1 cellular context compared by ENCODE assay signal in the genomic region with DNA sequence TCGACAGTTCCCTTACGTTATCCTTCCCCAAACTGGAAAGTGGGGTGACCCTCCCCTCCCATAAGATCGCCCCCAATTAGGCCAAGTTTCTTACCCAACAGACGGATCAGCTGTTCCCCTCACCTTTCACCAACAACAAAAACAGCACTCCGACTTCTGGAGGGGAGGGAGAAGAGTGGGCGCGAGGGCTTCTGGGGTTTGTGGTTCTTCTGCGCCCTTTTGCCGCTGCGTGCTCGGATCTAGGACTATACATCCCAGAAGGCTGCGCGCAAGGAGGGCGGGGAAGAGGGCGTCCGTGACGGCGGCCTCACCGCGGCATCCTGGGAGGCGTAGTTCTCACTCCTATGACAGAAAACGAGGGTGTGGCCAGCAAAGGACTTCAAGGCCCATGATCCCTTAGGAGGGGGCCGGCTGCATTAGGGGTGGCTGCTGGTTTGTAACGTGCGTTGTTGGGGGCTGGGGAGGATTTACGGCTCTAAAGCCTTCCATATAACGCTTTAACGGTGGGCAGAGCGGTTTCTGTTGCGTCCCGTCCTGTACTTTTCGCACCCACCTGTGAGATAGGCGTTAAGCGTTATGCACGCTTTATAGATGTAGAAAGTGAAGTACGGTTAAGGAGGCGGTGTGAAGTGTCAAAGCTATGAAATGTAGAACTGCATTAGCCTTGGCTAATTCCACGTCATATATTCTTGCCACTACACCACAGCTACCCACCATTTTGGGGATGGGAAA.
A peak's percentile ranks its signal among the peaks of the same experiment; 100 is the strongest.
TF ChIP-seq lines count a peak whose summit lies in the region.

A gene with protein sequence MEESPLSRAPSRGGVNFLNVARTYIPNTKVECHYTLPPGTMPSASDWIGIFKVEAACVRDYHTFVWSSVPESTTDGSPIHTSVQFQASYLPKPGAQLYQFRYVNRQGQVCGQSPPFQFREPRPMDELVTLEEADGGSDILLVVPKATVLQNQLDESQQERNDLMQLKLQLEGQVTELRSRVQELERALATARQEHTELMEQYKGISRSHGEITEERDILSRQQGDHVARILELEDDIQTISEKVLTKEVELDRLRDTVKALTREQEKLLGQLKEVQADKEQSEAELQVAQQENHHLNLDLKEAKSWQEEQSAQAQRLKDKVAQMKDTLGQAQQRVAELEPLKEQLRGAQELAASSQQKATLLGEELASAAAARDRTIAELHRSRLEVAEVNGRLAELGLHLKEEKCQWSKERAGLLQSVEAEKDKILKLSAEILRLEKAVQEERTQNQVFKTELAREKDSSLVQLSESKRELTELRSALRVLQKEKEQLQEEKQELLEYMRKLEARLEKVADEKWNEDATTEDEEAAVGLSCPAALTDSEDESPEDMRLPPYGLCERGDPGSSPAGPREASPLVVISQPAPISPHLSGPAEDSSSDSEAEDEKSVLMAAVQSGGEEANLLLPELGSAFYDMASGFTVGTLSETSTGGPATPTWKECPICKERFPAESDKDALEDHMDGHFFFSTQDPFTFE (minus strand): TSS at position 143 of the 732 bp plus-strand sequence. CDS start 2,210 bp downstream, outside the sequence.

TF ChIP-seq in HepG2, 621 proteins besides CTCF, POLR2A, EP300 and RAD21 (continued from another document and continues in another):
- TF ChIP-seq, protein P1, sequence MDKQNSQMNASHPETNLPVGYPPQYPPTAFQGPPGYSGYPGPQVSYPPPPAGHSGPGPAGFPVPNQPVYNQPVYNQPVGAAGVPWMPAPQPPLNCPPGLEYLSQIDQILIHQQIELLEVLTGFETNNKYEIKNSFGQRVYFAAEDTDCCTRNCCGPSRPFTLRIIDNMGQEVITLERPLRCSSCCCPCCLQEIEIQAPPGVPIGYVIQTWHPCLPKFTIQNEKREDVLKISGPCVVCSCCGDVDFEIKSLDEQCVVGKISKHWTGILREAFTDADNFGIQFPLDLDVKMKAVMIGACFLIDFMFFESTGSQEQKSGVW (CRISPR knock-in tag; IDR thresholded peaks at IDR 0.05; ENCODE audit: borderline replicate concordance), result no peak
- peak; percentile 80 for TF ChIP-seq YY1 (IDR thresholded peaks at IDR 0.05; ENCODE audit: insufficient read depth, insufficient replicate concordance, low read depth, low read length)
- TF ChIP-seq GABPB1 (CRISPR knock-in tag; IDR thresholded peaks at IDR 0.05), result peak; percentile 93
- no peak for TF ChIP-seq CC2D1A (CRISPR knock-in tag; IDR thresholded peaks at IDR 0.05)
- TF ChIP-seq MBD4 (IDR thresholded peaks at IDR 0.05; ENCODE audit: borderline replicate concordance, low read length), result no peak
- no peak; the same call in 1 of the 2 replicates for TF ChIP-seq ZNF598 (CRISPR knock-in tag; IDR thresholded peaks at IDR 0.05; ENCODE audit: borderline replicate concordance)
- no peak for TF ChIP-seq ZNF234 (CRISPR knock-in tag; conservative IDR thresholded peaks at IDR 0.05)
- no peak for TF ChIP-seq ZNF256 (CRISPR knock-in tag; conservative IDR thresholded peaks at IDR 0.05)
- TF ChIP-seq, protein P2, sequence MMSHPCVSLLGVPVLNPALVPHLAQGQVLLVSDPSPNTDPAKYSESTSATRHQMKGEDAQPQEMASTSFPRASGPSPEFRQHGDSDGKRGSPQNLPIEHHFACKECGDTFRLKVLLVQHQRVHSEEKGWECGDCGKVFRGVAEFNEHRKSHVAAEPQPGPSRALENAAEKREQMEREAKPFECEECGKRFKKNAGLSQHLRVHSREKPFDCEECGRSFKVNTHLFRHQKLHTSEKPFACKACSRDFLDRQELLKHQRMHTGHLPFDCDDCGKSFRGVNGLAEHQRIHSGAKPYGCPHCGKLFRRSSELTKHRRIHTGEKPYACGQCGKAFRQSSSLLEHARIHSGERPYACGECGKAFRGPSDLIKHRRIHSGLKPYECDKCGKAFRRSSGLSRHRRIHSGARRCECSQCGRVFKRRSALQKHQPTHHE (CRISPR knock-in tag; IDR thresholded peaks at IDR 0.05; ENCODE audit: borderline replicate concordance), result no peak
- 0 out of 2 replicates have a peak, but pooled peaks have one; percentile 36 for TF ChIP-seq SPEN (CRISPR knock-in tag; IDR thresholded peaks at IDR 0.05; ENCODE audit: low read depth)
- no peak for TF ChIP-seq SP140L (CRISPR knock-in tag; IDR thresholded peaks at IDR 0.05; ENCODE audit: borderline replicate concordance)
- TF ChIP-seq NPAS2 (CRISPR knock-in tag; IDR thresholded peaks at IDR 0.05; ENCODE audit: borderline replicate concordance), result no peak
- TF ChIP-seq, protein P3, sequence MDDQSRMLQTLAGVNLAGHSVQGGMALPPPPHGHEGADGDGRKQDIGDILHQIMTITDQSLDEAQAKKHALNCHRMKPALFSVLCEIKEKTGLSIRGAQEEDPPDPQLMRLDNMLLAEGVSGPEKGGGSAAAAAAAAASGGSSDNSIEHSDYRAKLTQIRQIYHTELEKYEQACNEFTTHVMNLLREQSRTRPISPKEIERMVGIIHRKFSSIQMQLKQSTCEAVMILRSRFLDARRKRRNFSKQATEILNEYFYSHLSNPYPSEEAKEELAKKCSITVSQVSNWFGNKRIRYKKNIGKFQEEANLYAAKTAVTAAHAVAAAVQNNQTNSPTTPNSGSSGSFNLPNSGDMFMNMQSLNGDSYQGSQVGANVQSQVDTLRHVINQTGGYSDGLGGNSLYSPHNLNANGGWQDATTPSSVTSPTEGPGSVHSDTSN (CRISPR knock-in tag; IDR thresholded peaks at IDR 0.05; ENCODE audit: borderline replicate concordance), result no peak
- no peak for TF ChIP-seq ZNF879 (CRISPR knock-in tag; IDR thresholded peaks at IDR 0.05)
- TF ChIP-seq ZFP36L1 (CRISPR knock-in tag; IDR thresholded peaks at IDR 0.05), result no peak
- no peak for TF ChIP-seq FOXJ3 (CRISPR knock-in tag; IDR thresholded peaks at IDR 0.05; ENCODE audit: borderline replicate concordance)
- peak; percentile 34; the same call in 1 of the 2 replicates for TF ChIP-seq SIX4 (CRISPR knock-in tag; IDR thresholded peaks at IDR 0.05)
- TF ChIP-seq, protein P4, sequence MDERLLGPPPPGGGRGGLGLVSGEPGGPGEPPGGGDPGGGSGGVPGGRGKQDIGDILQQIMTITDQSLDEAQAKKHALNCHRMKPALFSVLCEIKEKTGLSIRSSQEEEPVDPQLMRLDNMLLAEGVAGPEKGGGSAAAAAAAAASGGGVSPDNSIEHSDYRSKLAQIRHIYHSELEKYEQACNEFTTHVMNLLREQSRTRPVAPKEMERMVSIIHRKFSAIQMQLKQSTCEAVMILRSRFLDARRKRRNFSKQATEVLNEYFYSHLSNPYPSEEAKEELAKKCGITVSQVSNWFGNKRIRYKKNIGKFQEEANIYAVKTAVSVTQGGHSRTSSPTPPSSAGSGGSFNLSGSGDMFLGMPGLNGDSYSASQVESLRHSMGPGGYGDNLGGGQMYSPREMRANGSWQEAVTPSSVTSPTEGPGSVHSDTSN (CRISPR knock-in tag; IDR thresholded peaks at IDR 0.05), result no peak; the same call in 1 of the 2 replicates
- TF ChIP-seq RFX3 (CRISPR knock-in tag; IDR thresholded peaks at IDR 0.05), result no peak
- peak; percentile 75; the same call in 1 of the 2 replicates for TF ChIP-seq MYC (CRISPR knock-in tag; IDR thresholded peaks at IDR 0.05; ENCODE audit: borderline replicate concordance)
- no peak for TF ChIP-seq WIZ (CRISPR knock-in tag; IDR thresholded peaks at IDR 0.05)
- no peak; the same call in 1 of the 2 replicates for TF ChIP-seq MAF1 (CRISPR knock-in tag; IDR thresholded peaks at IDR 0.05; ENCODE audit: borderline replicate concordance)
- TF ChIP-seq, protein P5, sequence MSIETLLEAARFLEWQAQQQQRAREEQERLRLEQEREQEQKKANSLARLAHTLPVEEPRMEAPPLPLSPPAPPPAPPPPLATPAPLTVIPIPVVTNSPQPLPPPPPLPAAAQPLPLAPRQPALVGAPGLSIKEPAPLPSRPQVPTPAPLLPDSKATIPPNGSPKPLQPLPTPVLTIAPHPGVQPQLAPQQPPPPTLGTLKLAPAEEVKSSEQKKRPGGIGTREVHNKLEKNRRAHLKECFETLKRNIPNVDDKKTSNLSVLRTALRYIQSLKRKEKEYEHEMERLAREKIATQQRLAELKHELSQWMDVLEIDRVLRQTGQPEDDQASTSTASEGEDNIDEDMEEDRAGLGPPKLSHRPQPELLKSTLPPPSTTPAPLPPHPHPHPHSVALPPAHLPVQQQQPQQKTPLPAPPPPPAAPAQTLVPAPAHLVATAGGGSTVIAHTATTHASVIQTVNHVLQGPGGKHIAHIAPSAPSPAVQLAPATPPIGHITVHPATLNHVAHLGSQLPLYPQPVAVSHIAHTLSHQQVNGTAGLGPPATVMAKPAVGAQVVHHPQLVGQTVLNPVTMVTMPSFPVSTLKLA (IDR thresholded peaks at IDR 0.05), result no peak; the same call in none of the 2 replicates
- TF ChIP-seq, protein P6, sequence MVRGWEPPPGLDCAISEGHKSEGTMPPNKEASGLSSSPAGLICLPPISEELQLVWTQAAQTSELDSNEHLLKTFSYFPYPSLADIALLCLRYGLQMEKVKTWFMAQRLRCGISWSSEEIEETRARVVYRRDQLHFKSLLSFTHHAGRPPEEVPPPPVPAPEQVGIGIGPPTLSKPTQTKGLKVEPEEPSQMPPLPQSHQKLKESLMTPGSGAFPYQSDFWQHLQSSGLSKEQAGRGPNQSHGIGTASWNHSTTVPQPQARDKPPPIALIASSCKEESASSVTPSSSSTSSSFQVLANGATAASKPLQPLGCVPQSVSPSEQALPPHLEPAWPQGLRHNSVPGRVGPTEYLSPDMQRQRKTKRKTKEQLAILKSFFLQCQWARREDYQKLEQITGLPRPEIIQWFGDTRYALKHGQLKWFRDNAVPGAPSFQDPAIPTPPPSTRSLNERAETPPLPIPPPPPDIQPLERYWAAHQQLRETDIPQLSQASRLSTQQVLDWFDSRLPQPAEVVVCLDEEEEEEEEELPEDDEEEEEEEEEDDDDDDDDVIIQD (CRISPR knock-in tag; IDR thresholded peaks at IDR 0.05; ENCODE audit: low read depth), result peak; percentile 42; the same call in 1 of the 2 replicates
- no peak for TF ChIP-seq GATA4 (IDR thresholded peaks at IDR 0.05; ENCODE audit: borderline replicate concordance, low read depth)
- peak; percentile 74 for TF ChIP-seq FOXK2 (IDR thresholded peaks at IDR 0.05)
- peak; percentile 83 for TF ChIP-seq ZNF501 (CRISPR knock-in tag; IDR thresholded peaks at IDR 0.05)
- no peak for TF ChIP-seq ZNF20 (CRISPR knock-in tag; IDR thresholded peaks at IDR 0.05)
- no peak for TF ChIP-seq ZNF619 (CRISPR knock-in tag; IDR thresholded peaks at IDR 0.05)
- TF ChIP-seq ZNF761 (CRISPR knock-in tag; conservative IDR thresholded peaks at IDR 0.05), result no peak
- TF ChIP-seq, protein P7, sequence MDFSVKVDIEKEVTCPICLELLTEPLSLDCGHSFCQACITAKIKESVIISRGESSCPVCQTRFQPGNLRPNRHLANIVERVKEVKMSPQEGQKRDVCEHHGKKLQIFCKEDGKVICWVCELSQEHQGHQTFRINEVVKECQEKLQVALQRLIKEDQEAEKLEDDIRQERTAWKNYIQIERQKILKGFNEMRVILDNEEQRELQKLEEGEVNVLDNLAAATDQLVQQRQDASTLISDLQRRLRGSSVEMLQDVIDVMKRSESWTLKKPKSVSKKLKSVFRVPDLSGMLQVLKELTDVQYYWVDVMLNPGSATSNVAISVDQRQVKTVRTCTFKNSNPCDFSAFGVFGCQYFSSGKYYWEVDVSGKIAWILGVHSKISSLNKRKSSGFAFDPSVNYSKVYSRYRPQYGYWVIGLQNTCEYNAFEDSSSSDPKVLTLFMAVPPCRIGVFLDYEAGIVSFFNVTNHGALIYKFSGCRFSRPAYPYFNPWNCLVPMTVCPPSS (IDR thresholded peaks at IDR 0.05), result no peak
- TF ChIP-seq MEIS2 (CRISPR knock-in tag; IDR thresholded peaks at IDR 0.05), result no peak
- no peak for TF ChIP-seq HDAC6 (IDR thresholded peaks at IDR 0.05; ENCODE audit: low read depth, low read length)
- TF ChIP-seq, protein P8, sequence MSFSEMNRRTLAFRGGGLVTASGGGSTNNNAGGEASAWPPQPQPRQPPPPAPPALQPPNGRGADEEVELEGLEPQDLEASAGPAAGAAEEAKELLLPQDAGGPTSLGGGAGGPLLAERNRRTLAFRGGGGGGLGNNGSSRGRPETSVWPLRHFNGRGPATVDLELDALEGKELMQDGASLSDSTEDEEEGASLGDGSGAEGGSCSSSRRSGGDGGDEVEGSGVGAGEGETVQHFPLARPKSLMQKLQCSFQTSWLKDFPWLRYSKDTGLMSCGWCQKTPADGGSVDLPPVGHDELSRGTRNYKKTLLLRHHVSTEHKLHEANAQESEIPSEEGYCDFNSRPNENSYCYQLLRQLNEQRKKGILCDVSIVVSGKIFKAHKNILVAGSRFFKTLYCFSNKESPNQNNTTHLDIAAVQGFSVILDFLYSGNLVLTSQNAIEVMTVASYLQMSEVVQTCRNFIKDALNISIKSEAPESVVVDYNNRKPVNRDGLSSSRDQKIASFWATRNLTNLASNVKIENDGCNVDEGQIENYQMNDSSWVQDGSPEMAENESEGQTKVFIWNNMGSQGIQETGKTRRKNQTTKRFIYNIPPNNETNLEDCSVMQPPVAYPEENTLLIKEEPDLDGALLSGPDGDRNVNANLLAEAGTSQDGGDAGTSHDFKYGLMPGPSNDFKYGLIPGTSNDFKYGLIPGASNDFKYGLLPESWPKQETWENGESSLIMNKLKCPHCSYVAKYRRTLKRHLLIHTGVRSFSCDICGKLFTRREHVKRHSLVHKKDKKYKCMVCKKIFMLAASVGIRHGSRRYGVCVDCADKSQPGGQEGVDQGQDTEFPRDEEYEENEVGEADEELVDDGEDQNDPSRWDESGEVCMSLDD (CRISPR knock-in tag; IDR thresholded peaks at IDR 0.05; ENCODE audit: borderline replicate concordance), result no peak
- peak; percentile 92 for TF ChIP-seq IRF2 (CRISPR knock-in tag; IDR thresholded peaks at IDR 0.05)
- no peak for TF ChIP-seq ZFYVE20 (CRISPR knock-in tag; IDR thresholded peaks at IDR 0.05; ENCODE audit: borderline replicate concordance, low read depth)
- no peak for TF ChIP-seq PAWR (CRISPR knock-in tag; IDR thresholded peaks at IDR 0.05; ENCODE audit: borderline replicate concordance)
- TF ChIP-seq ZNF546 (CRISPR knock-in tag; conservative IDR thresholded peaks at IDR 0.05), result no peak
- no peak for TF ChIP-seq SOX5 (CRISPR knock-in tag; IDR thresholded peaks at IDR 0.05; ENCODE audit: borderline replicate concordance)
- TF ChIP-seq, protein P9, sequence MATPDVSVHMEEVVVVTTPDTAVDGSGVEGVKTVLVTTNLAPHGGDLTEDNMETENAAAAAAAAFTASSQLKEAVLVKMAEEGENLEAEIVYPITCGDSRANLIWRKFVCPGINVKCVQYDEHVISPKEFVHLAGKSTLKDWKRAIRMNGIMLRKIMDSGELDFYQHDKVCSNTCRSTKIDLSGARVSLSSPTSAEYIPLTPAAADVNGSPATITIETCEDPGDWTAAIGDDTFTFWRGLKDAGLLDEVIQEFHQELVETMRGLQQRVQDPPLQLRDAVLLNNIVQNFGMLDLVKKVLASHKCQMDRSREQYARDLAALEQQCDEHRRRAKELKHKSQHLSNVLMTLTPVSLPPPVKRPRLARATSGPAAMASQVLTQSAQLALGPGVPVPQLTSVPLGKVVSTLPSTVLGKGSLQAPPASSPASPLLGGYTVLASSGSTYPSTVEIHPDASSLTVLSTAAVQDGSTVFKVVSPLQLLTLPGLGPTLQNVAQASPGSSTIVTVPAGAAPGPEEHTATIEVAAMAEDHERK (CRISPR knock-in tag; IDR thresholded peaks at IDR 0.05; ENCODE audit: low read depth), result peak; percentile 94
- TF ChIP-seq ZNF839 (CRISPR knock-in tag; IDR thresholded peaks at IDR 0.05; ENCODE audit: borderline replicate concordance), result no peak
- peak; percentile 55 for TF ChIP-seq TAF1 (CRISPR knock-in tag; IDR thresholded peaks at IDR 0.05)
